Comparison of ENCODE assay signal across 19 cellular contexts in the genomic region with DNA sequence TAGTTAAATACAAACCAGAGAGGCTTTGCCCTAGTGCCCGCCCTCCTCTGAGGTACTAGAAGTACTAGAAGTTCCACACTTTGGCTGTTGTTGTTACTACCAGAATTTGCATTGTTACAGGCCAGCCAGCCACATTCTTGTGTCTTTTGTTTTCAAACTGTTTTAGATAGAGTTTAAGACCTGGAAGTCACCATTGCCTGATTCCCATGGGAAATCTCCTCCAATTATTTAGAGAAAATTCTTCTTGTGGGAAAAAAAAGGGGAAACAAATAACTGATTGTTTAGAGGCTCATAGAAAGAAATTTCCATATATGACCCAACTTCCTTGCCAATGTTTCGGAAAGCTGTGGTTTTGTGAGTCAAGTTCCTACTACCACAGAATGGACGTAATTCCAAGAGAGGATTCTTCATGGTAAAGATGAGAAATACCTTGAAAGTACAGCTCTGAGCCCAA.
DNase-seq lines count a peak whose midpoint lies in the region; ATAC-seq and TF ChIP-seq lines count a peak whose summit lies in the region.
"Had no signal": no experiment of that assay in that cellular context is flagged by ENCODE, and none has a peak within 500 bp of the region (broad histone marks: within the 10 kb centered on the region; RNA-seq: fewer than 3 reads in every experiment).

No MANE protein-coding gene starts in this region.

- no peaks in the 10 kb centered on the region for H3K79me2 ChIP-seq in Loucy (ENCODE audit: insufficient read depth, low read length)
- no peaks in the 10 kb centered on the region for H3K79me2 ChIP-seq in mammary epithelial cell (ENCODE audit: insufficient read depth, low read length)

- no peaks in the 10 kb centered on the region for H3K27me3 ChIP-seq in Loucy (ENCODE audit: insufficient read depth, low read length, poor library complexity, severe bottlenecking)
- H3K27me3 ChIP-seq in mammary epithelial cell (ENCODE audit: insufficient read depth, low read length), result no peaks in the 10 kb centered on the region
- no peaks in the 10 kb centered on the region for H3K27me3 ChIP-seq in left lung
- H3K27me3 ChIP-seq: vagina had no signal

- no peaks in the 10 kb centered on the region for H3K9me3 ChIP-seq in Loucy (ENCODE audit: insufficient read depth, low read depth, low read length)
- no peaks in the 10 kb centered on the region for H3K9me3 ChIP-seq in mammary epithelial cell (replicated peaks; ENCODE audit: insufficient read depth, low read length)
- no peaks in the 10 kb centered on the region for H3K9me3 ChIP-seq in left lung
- H3K9me3 ChIP-seq: vagina had no signal

- intact Hi-C loops in mammary epithelial cell (cut with micrococcal nuclease), result no loop called here
- intact Hi-C loops in left lung (cut with DNase I), result no loop called here

- 21% methylated on average over 3 of the region's 3 CpGs for WGBS in mammary epithelial cell (ENCODE audit: low coverage, missing lambda C conversion rate)

- H3K9ac ChIP-seq in Loucy (ENCODE audit: low read depth, low read length, poor library complexity, severe bottlenecking) (no peak overlapping the region), mammary epithelial cell (ENCODE audit: insufficient read depth, low read length) (peak overlapping the region; percentile 57)
- H3K9ac ChIP-seq: KMS-11 had no signal

- H3K4me3 ChIP-seq in Loucy (ENCODE audit: low read length, poor library complexity, severe bottlenecking), result no peak overlapping the region
- H3K4me3 ChIP-seq in mammary epithelial cell (replicated peaks in 1 of 3; ENCODE audit: insufficient read depth in 1 of 3, low read depth in 2 of 3, low read length in 3 of 3), result peak overlapping the region in 1 of 3 experiments; percentile 18
- no peak overlapping the region for H3K4me3 ChIP-seq in left lung
- H3K4me3 ChIP-seq: vagina had no signal

- TF ChIP-seq CTCF in Loucy (conservative IDR thresholded peaks at IDR 0.05; ENCODE audit: low read length), result no peak
- TF ChIP-seq CTCF in mammary epithelial cell (conservative IDR thresholded peaks at IDR 0.05 in 1 of 2, IDR thresholded peaks at IDR 0.05 in 1 of 2; ENCODE audit: extremely low read depth in 1 of 2, insufficient read depth in 1 of 2, low read depth in 1 of 2, low read length in 2 of 2), result no peak
- TF ChIP-seq CTCF in left lung (IDR thresholded peaks at IDR 0.05), result no peak

- H3K9me2 ChIP-seq in Loucy (replicated peaks; ENCODE audit: low read depth, low read length), result no peaks in the 10 kb centered on the region

- DNase-seq in EH (ENCODE audit: low read depth) (peak; percentile 27), mammary epithelial cell (peak; percentile 97), left lung (no peak), DMS153 (lab: John Stamatoyannopoulos, UW) (no peak), NCI-H146 treated with DMSO at 0.1 percent for 48 hours (lab: John Stamatoyannopoulos, UW; ENCODE audit: unreplicated experiment) (no peak), NCI-H1417 (lab: John Stamatoyannopoulos, UW) (no peak)
- DNase-seq: activated T-cell treated with anti-CD3 and anti-CD28 coated beads, Interleukin-2, amount 50 U/mL, for 24 hours; amygdala; DMS79; endodermal cell; midbrain; NCI-H2081; posterior cingulate gyrus; stimulated activated CD4-positive, alpha-beta T cell treated with anti-CD3 and anti-CD28 coated beads, Interleukin-2, amount 100 ng/mL, for 48 hours; stimulated activated naive B cell treated with anti-CD40 and anti-IgM and Interleukin-4, amounts not matched to agents 10 μg/mL and 1 μg/mL and 100 μg/mL, for 72 hours had no signal

- H3F3A ChIP-seq in Loucy (ENCODE audit: low read depth), result no peaks in the 10 kb centered on the region

- BruUV-seq in mammary epithelial cell (replicated peaks; lab: Mats Ljungman, UMichigan), result no TSS peak

- no peaks in the 10 kb centered on the region for H3K36me3 ChIP-seq in Loucy (ENCODE audit: insufficient read depth, low read length)
- no peaks in the 10 kb centered on the region for H3K36me3 ChIP-seq in mammary epithelial cell (ENCODE audit: insufficient read depth, low read length)
- H3K36me3 ChIP-seq in left lung, result no peaks in the 10 kb centered on the region
- H3K36me3 ChIP-seq: vagina had no signal

- in situ Hi-C loops in mammary epithelial cell (cut with MboI; ENCODE audit: low sequenced_read_pairs in 2 of 2), result loop anchor here in 1 of 2 donors (10.0 kb wide), 1 partner anchor 143 kb away; no protein-coding TSS in a partner anchor

- H3K4me1 ChIP-seq in Loucy (ENCODE audit: insufficient read depth, low read length, poor library complexity, severe bottlenecking) (no peaks in the 10 kb centered on the region), mammary epithelial cell (ENCODE audit: insufficient read depth, low read length) (peaks cover 16% of the 10 kb centered on the region), left lung (no peaks in the 10 kb centered on the region)
- H3K4me1 ChIP-seq: vagina had no signal

- ATAC-seq in left lung (peak; percentile 86), HG02571 (IDR thresholded peaks at IDR 0.05; ENCODE audit: unreplicated experiment) (no peak)
- ATAC-seq: stimulated activated naive B cell treated with anti-CD40 and anti-IgM and Interleukin-4, amounts not matched to agents 10 μg/mL and 1 μg/mL and 100 μg/mL, for 72 hours had no signal

- H3K27ac ChIP-seq in mammary epithelial cell (ENCODE audit: insufficient read depth, low read depth, low read length) (peak overlapping the region; percentile 89), left lung (no peak overlapping the region)
- H3K27ac ChIP-seq: KMS-11, vagina had no signal

- dilution Hi-C loops in mammary epithelial cell (cut with HindIII; ENCODE audit: low sequenced_read_pairs), result no loop called here

- H4K20me1 ChIP-seq in Loucy (ENCODE audit: insufficient read depth, low read length, poor library complexity, severe bottlenecking), result no peaks in the 10 kb centered on the region
- no peaks in the 10 kb centered on the region for H4K20me1 ChIP-seq in mammary epithelial cell (ENCODE audit: insufficient read depth, low read length)

- CTCF ChIA-PET in mammary epithelial cell (lab: Charles Lee; ENCODE audit: low non-redundant PET), result no interaction called here

- 0 out of 2 replicates have a peak overlapping the region, but pooled peaks have one; percentile 49 for H2AFZ ChIP-seq in Loucy (ENCODE audit: low read length)
- peak overlapping the region; percentile 63 for H2AFZ ChIP-seq in mammary epithelial cell (ENCODE audit: low read depth, low read length)

- H3K4me2 ChIP-seq in Loucy (ENCODE audit: low read depth, low read length, poor library complexity, severe bottlenecking) (no peak overlapping the region), mammary epithelial cell (ENCODE audit: insufficient read depth, low read depth, low read length) (peak overlapping the region; percentile 59)
- H3K4me2 ChIP-seq: KMS-11 had no signal

Comparison
In these comparisons a context has a peak if more than half of its experiments do, and no peak if none do; other contexts are left out.
1. DNase-seq: peak in EH (single experiment) and mammary epithelial cell (single experiment); none in left lung (0 of 2), DMS153 (single experiment), NCI-H146 treated with DMSO at 0.1 percent for 48 hours (single experiment) and NCI-H1417 (0 of 3).